Comparison of ENCODE assay signal across 8 cellular contexts in the genomic region with DNA sequence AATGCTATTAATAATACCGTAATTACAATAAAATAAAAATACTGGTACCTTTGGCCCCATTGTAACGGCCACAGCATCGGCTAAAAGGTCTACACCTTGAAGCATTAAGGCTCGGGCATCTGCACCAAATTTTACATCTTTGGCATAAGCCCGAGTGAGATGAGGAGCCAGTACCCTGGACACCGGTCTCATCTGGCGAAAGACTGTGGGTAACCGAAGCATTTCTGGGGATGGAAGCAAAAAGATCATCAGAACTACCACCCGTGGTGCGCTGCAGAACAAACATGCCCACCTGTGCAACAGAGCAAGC. TPM values are rescaled to one million over a fixed set of nuclear protein-coding genes. Genes with fewer than 3 reads are reported as not detected.
DNase-seq lines count a peak whose midpoint lies in the region; ATAC-seq and TF ChIP-seq lines count a peak whose summit lies in the region.

No MANE protein-coding gene starts in this region.

- H4K20me1 ChIP-seq in Karpas-422 (ENCODE audit: insufficient read depth, low read depth, low read length) = peaks cover 31% of the 10 kb centered on the region

- H3K27me3 Mint-ChIP-seq in naive thymus-derived CD4-positive, alpha-beta T cell = no peaks in the 10 kb centered on the region

- H3K27ac ChIP-seq in Karpas-422 (ENCODE audit: low read length) = peak overlapping the region; percentile 85
- H3K27ac ChIP-seq in colonic mucosa = peak overlapping the region; percentile 99
- H3K27ac ChIP-seq in naive thymus-derived CD4-positive, alpha-beta T cell (ENCODE audit: low read depth, low read length) = peak overlapping the region; percentile 90

- TF ChIP-seq CTCF in AG09309 (IDR thresholded peaks at IDR 0.05; ENCODE audit: control insufficient read depth, insufficient read depth, low read depth, low read length, missing control alignments) (no peak), colonic mucosa (IDR thresholded peaks at IDR 0.05) (no peak)

- no peak for ATAC-seq in naive thymus-derived CD4-positive, alpha-beta T cell
- ATAC-seq in HG03135 (IDR thresholded peaks at IDR 0.05; ENCODE audit: unreplicated experiment) = no peak

- no peaks in the 10 kb centered on the region for H3K9me2 ChIP-seq in Karpas-422 (replicated peaks; ENCODE audit: insufficient read depth, low read length)

- H3K4me1 ChIP-seq in Karpas-422 (ENCODE audit: low read length) = peaks cover 44% of the 10 kb centered on the region
- peaks cover 11% of the 10 kb centered on the region for H3K4me1 ChIP-seq in colonic mucosa
- peaks cover 17 to 41% of the 10 kb centered on the region in 2 donors for H3K4me1 ChIP-seq in naive thymus-derived CD4-positive, alpha-beta T cell (ENCODE audit: control insufficient read depth in 2 of 2, insufficient read depth in 2 of 2, low read length in 2 of 2)

- H3K9me3 ChIP-seq in Karpas-422 (ENCODE audit: low read length) = no peaks in the 10 kb centered on the region
- H3K9me3 ChIP-seq in colonic mucosa = no peaks in the 10 kb centered on the region
- no peaks in the 10 kb centered on the region for H3K9me3 ChIP-seq in naive thymus-derived CD4-positive, alpha-beta T cell (ENCODE audit: control insufficient read depth in 2 of 3, low read length in 3 of 3)

- no peaks in the 10 kb centered on the region for H3K9me3 Mint-ChIP-seq in naive thymus-derived CD4-positive, alpha-beta T cell

- H3K79me2 ChIP-seq in Karpas-422 (ENCODE audit: low read length) = peaks cover 83% of the 10 kb centered on the region

- H3K27me3 ChIP-seq in Karpas-422 (ENCODE audit: low read length) (no peaks in the 10 kb centered on the region), colonic mucosa (no peaks in the 10 kb centered on the region)
- no peaks in the 10 kb centered on the region for H3K27me3 ChIP-seq in naive thymus-derived CD4-positive, alpha-beta T cell (ENCODE audit: control insufficient read depth in 2 of 2, insufficient read depth in 2 of 2, low read length in 2 of 2)

- peak overlapping the region; percentile 84 to 100 (median 94) for H3K4me3 Mint-ChIP-seq in naive thymus-derived CD4-positive, alpha-beta T cell

- H3K36me3 Mint-ChIP-seq in naive thymus-derived CD4-positive, alpha-beta T cell = peaks cover 4 to 52% (median 22%) of the 10 kb centered on the region in 5 donors

- POLR2A ChIA-PET in naive thymus-derived CD4-positive, alpha-beta T cell (lab: Charles Lee) = interaction anchor here (0.6 to 5.3 kb wide), 10 partner anchors 9 to 300 kb away, joined by 3 to 100 read pairs (median 19); partner anchors contain the start of genes COQ10B, MOB4 and SF3B1

- H3K36me3 ChIP-seq in Karpas-422 (ENCODE audit: insufficient read depth, low read length) (peaks cover 79% of the 10 kb centered on the region), colonic mucosa (peaks cover 3% of the 10 kb centered on the region)
- H3K36me3 ChIP-seq in naive thymus-derived CD4-positive, alpha-beta T cell (ENCODE audit: control insufficient read depth in 2 of 3, insufficient read depth in 3 of 3, low read length in 3 of 3) = peaks cover 3 to 33% (median 13%) of the 10 kb centered on the region in 3 experiments

- H3K9ac ChIP-seq in Karpas-422 (ENCODE audit: low read length) = peak overlapping the region; percentile 97
- peak overlapping the region; percentile 83 to 94 for H3K9ac ChIP-seq in colonic mucosa (ENCODE audit: low read depth in 2 of 2, low read length in 2 of 2)

- DNase-seq in AG09309 (ENCODE audit: low read depth) = no peak
- DNase-seq in Karpas-422 = no peak
- no peak for DNase-seq in colonic mucosa
- no peak for DNase-seq in naive thymus-derived CD4-positive, alpha-beta T cell
- DNase-seq in NCI-H1092 (lab: John Stamatoyannopoulos, UW) = no peak
- no peak for DNase-seq in NCI-H345 (lab: John Stamatoyannopoulos, UW)
- no peak for DNase-seq in medulla oblongata (ENCODE audit: extremely low spot score)

- H3K4me3 ChIP-seq in AG09309 (ENCODE audit: control insufficient read depth, low read depth, low read length) (peak overlapping the region; percentile 97), Karpas-422 (ENCODE audit: low read length) (peak overlapping the region; percentile 97), colonic mucosa (peak overlapping the region; percentile 74)
- peak overlapping the region; percentile 94 for H3K4me3 ChIP-seq in naive thymus-derived CD4-positive, alpha-beta T cell (ENCODE audit: low read length)

- H2AFZ ChIP-seq in Karpas-422 (ENCODE audit: low read length) = no peak overlapping the region

- H3K4me2 ChIP-seq in Karpas-422 (ENCODE audit: low read depth, low read length, poor library complexity, severe bottlenecking) = peak overlapping the region; percentile 81

- H3K27ac Mint-ChIP-seq in naive thymus-derived CD4-positive, alpha-beta T cell = peak overlapping the region; percentile 83 to 98 (median 94)

- H3K4me1 Mint-ChIP-seq in naive thymus-derived CD4-positive, alpha-beta T cell = peaks cover 31 to 66% (median 60%) of the 10 kb centered on the region in 7 donors

- CTCF ChIA-PET in naive thymus-derived CD4-positive, alpha-beta T cell (lab: Charles Lee) = interaction anchor here (1.1 kb wide), 1 partner anchor 89 kb away, joined by 3 read pairs; no protein-coding TSS in a partner anchor

- intact Hi-C loops in colonic mucosa (cut with DNase I) = no loop called here
- intact Hi-C loops in naive thymus-derived CD4-positive, alpha-beta T cell (cut with micrococcal nuclease) = loop anchor here (5.0 to 10.0 kb wide), 6 partner anchors 81 to 1324 kb away; partner anchors contain the start of genes GTF3C3 (in 1 of the 2), PGAP1 (in 1 of the 2) and STK17B (in 1 of the 2)

RNA-seq across cellular contexts. Expression of gene HSPD1, which starts 1.1 kb away (rescaled TPM):
- 241 and 246 TPM in 2 replicates for total RNA-seq in Karpas-422 (2014; rRNA removed; shearing (Covaris generic); ENCODE audit: low replicate concordance)
- 100 to 1,000 TPM; 232 to 794 TPM for total RNA-seq in colonic mucosa
- total RNA-seq in naive thymus-derived CD4-positive, alpha-beta T cell = 100 to 1,000 TPM; 127 to 276 (median 137) TPM
- polyA plus RNA-seq in naive thymus-derived CD4-positive, alpha-beta T cell = 100 to 1,000 TPM; 103 to 116 TPM

RNA-seq across cellular contexts. Expression of gene HSPE1, which starts 1.6 kb away (rescaled TPM):
- total RNA-seq in Karpas-422 (2014; rRNA removed; shearing (Covaris generic); ENCODE audit: low replicate concordance) = 132 and 192 TPM in 2 replicates
- 100 to 1,000 TPM; 101 to 297 TPM for total RNA-seq in colonic mucosa
- total RNA-seq in naive thymus-derived CD4-positive, alpha-beta T cell = 100 to 1,000 TPM in 1 of 5 experiments, 10 to 100 TPM in 4; 46.3 to 127 (median 52.2) TPM
- 100 to 1,000 TPM; 134 to 137 TPM for polyA plus RNA-seq in naive thymus-derived CD4-positive, alpha-beta T cell

RNA-seq across cellular contexts. Expression of gene MOB4, which starts 17.3 kb away (rescaled TPM):
- 16.1 and 36.9 TPM in 2 replicates for total RNA-seq in Karpas-422 (2014; rRNA removed; shearing (Covaris generic); ENCODE audit: low replicate concordance)
- 10 to 100 TPM; 24.7 to 34.1 TPM for total RNA-seq in colonic mucosa
- 10 to 100 TPM; 16.1 to 22.5 (median 17.9) TPM for total RNA-seq in naive thymus-derived CD4-positive, alpha-beta T cell
- 10 to 100 TPM; 18.6 to 39.6 TPM for polyA plus RNA-seq in naive thymus-derived CD4-positive, alpha-beta T cell

RNA-seq across cellular contexts. Expression of gene COQ10B, which starts 45.2 kb away (rescaled TPM):
- total RNA-seq in Karpas-422 (2014; rRNA removed; shearing (Covaris generic); ENCODE audit: low replicate concordance) = 12.3 and 23.5 TPM in 2 replicates
- 10 to 100 TPM; 15.5 to 38.5 TPM for total RNA-seq in colonic mucosa
- total RNA-seq in naive thymus-derived CD4-positive, alpha-beta T cell = 10 to 100 TPM; 22.9 to 57.2 (median 30.5) TPM
- polyA plus RNA-seq in naive thymus-derived CD4-positive, alpha-beta T cell = 10 to 100 TPM; 31.9 to 54.9 TPM
